Comparison of ENCODE assay signal across 2 cellular contexts in the genomic region with DNA sequence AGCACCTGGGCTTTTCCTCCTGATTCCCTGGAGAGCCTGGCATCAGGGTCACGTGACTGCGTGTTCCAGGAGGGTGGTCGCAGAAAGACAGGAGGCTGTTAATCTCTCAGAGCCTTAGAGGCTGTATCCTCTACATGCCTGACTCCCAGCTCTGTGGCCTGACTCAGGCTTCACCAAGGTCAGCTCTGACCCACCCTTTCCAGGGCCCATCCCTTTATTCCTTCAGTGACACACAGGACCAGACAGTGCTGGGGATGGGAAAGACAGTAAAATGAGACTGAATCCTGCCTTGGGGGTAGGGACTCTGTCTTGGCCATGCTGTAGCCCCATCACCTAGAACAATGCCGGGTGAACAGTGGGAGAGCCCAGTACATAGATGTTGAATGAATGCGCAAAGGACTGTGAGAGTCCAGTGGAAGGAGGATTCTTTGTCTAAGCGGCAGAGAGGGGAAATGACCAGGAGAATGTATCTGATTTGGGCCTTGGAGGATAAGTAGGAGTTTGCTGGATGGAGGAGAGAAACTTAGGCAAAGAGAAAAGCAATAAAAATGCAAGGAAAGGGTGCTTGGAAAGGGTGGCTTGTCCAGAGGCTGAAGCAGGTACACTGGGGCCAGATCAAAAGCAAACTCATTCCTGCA.
TF ChIP-seq lines count a peak whose summit lies in the region.

No MANE protein-coding gene starts in this region.

TF ChIP-seq in SK-N-SH treated with all-trans-retinoic acid at 6 μM for 48 hours, 23 proteins besides CTCF, POLR2A, EP300 and RAD21 (continued from another document):
- TF ChIP-seq, protein P1, sequence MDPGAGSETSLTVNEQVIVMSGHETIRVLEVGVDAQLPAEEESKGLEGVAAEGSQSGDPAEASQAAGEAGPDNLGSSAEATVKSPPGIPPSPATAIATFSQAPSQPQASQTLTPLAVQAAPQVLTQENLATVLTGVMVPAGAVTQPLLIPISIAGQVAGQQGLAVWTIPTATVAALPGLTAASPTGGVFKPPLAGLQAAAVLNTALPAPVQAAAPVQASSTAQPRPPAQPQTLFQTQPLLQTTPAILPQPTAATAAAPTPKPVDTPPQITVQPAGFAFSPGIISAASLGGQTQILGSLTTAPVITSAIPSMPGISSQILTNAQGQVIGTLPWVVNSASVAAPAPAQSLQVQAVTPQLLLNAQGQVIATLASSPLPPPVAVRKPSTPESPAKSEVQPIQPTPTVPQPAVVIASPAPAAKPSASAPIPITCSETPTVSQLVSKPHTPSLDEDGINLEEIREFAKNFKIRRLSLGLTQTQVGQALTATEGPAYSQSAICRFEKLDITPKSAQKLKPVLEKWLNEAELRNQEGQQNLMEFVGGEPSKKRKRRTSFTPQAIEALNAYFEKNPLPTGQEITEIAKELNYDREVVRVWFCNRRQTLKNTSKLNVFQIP (CRISPR knock-in tag; IDR thresholded peaks at IDR 0.05; ENCODE audit: borderline replicate concordance, low read depth), result no peak

TF ChIP-seq in SK-N-SH, 30 proteins besides CTCF, POLR2A, EP300 and RAD21 (continued from another document):
- TF ChIP-seq, protein P2, sequence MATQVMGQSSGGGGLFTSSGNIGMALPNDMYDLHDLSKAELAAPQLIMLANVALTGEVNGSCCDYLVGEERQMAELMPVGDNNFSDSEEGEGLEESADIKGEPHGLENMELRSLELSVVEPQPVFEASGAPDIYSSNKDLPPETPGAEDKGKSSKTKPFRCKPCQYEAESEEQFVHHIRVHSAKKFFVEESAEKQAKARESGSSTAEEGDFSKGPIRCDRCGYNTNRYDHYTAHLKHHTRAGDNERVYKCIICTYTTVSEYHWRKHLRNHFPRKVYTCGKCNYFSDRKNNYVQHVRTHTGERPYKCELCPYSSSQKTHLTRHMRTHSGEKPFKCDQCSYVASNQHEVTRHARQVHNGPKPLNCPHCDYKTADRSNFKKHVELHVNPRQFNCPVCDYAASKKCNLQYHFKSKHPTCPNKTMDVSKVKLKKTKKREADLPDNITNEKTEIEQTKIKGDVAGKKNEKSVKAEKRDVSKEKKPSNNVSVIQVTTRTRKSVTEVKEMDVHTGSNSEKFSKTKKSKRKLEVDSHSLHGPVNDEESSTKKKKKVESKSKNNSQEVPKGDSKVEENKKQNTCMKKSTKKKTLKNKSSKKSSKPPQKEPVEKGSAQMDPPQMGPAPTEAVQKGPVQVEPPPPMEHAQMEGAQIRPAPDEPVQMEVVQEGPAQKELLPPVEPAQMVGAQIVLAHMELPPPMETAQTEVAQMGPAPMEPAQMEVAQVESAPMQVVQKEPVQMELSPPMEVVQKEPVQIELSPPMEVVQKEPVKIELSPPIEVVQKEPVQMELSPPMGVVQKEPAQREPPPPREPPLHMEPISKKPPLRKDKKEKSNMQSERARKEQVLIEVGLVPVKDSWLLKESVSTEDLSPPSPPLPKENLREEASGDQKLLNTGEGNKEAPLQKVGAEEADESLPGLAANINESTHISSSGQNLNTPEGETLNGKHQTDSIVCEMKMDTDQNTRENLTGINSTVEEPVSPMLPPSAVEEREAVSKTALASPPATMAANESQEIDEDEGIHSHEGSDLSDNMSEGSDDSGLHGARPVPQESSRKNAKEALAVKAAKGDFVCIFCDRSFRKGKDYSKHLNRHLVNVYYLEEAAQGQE (IDR thresholded peaks at IDR 0.05; ENCODE audit: low read depth, low read length), result no peak
- TF ChIP-seq FOSL2 (IDR thresholded peaks at IDR 0.05; ENCODE audit: borderline replicate concordance, low read depth) (no peak), SIN3A (IDR thresholded peaks at IDR 0.05; ENCODE audit: borderline replicate concordance, low read depth, low read length) (no peak), RXRA (IDR thresholded peaks at IDR 0.05; ENCODE audit: borderline replicate concordance, low read depth) (no peak), NRF1 (IDR thresholded peaks at IDR 0.05; ENCODE audit: low read depth, low read length) (no peak), FOXM1 (IDR thresholded peaks at IDR 0.05; ENCODE audit: low read depth) (no peak), JUND (IDR thresholded peaks at IDR 0.05) (no peak), TCF12 (IDR thresholded peaks at IDR 0.05) (no peak), POLR2AphosphoS5 (IDR thresholded peaks at IDR 0.05; ENCODE audit: low read depth, low read length) (no peak), CHD2 (IDR thresholded peaks at IDR 0.05; ENCODE audit: low read length, partially characterized antibody) (no peak), MEF2A (IDR thresholded peaks at IDR 0.05; ENCODE audit: borderline replicate concordance, low read depth) (no peak), EZH2phosphoT487 (IDR thresholded peaks at IDR 0.05; ENCODE audit: borderline replicate concordance, low read depth) (no peak), ELF1 (IDR thresholded peaks at IDR 0.05) (no peak)
- TF ChIP-seq, protein P3, sequence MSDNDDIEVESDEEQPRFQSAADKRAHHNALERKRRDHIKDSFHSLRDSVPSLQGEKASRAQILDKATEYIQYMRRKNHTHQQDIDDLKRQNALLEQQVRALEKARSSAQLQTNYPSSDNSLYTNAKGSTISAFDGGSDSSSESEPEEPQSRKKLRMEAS (IDR thresholded peaks at IDR 0.05; ENCODE audit: low read depth), result no peak
- TF ChIP-seq, protein P4, sequence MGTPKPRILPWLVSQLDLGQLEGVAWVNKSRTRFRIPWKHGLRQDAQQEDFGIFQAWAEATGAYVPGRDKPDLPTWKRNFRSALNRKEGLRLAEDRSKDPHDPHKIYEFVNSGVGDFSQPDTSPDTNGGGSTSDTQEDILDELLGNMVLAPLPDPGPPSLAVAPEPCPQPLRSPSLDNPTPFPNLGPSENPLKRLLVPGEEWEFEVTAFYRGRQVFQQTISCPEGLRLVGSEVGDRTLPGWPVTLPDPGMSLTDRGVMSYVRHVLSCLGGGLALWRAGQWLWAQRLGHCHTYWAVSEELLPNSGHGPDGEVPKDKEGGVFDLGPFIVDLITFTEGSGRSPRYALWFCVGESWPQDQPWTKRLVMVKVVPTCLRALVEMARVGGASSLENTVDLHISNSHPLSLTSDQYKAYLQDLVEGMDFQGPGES (IDR thresholded peaks at IDR 0.05; ENCODE audit: low read depth, low read length), result no peak
